1 cellular context compared by ENCODE assay signal in genomic region chr2:32960647-32961403, GRCh38.
TF ChIP-seq lines count a peak whose summit lies in the region.

No MANE protein-coding gene starts in this region.

TF ChIP-seq in K562, 482 proteins besides CTCF, POLR2A, EP300 and RAD21 (continued from another document and continues in another):
- TF ChIP-seq MLLT1 (IDR thresholded peaks at IDR 0.05) (peak in 1 of 2 experiments; percentile 19; a peak in 1 of 4 replicates), ZBTB34 (CRISPR knock-in tag; IDR thresholded peaks at IDR 0.05) (no peak), SMARCE1 (IDR thresholded peaks at IDR 0.05) (peak; percentile 94), CHAMP1 (IDR thresholded peaks at IDR 0.05) (peak; percentile 87), CTBP1 (IDR thresholded peaks at IDR 0.05; ENCODE audit: borderline replicate concordance) (peak; percentile 79; the same call in 1 of the 2 replicates), ZFP1 (CRISPR knock-in tag; IDR thresholded peaks at IDR 0.05) (no peak), L3MBTL2 (IDR thresholded peaks at IDR 0.05) (peak; percentile 50), ILK (tag; IDR thresholded peaks at IDR 0.05; ENCODE audit: borderline replicate concordance, low read depth) (no peak), SMAD3 (CRISPR knock-in tag; conservative IDR thresholded peaks at IDR 0.05) (no peak), ZNF77 (CRISPR knock-in tag; IDR thresholded peaks at IDR 0.05) (no peak), TBL1XR1 (IDR thresholded peaks at IDR 0.05; ENCODE audit: low read length in 2 of 2) (peak in 1 of 2 experiments; percentile 94; a peak in 3 of 4 replicates), NFE2L1 (tag; IDR thresholded peaks at IDR 0.05; ENCODE audit: borderline replicate concordance, low read depth) (no peak), TRIM25 (IDR thresholded peaks at IDR 0.05; ENCODE audit: borderline replicate concordance) (no peak), TRIM24 (IDR thresholded peaks at IDR 0.05) (peak; percentile 90 to 93), ZNF395 (CRISPR knock-in tag; IDR thresholded peaks at IDR 0.05) (peak; percentile 89; the same call in 1 of the 2 replicates), GATA2 (CRISPR knock-in tag; IDR thresholded peaks at IDR 0.05) (peak; percentile 91), FOXK2 (conservative IDR thresholded peaks at IDR 0.05 in 1 of 2, IDR thresholded peaks at IDR 0.05 in 1 of 2; ENCODE audit: low read depth in 2 of 2) (peak; percentile 84 to 88), ZBTB9 (CRISPR knock-in tag; IDR thresholded peaks at IDR 0.05) (0 out of 2 replicates have a peak, but pooled peaks have one; percentile 31), CREB1 (IDR thresholded peaks at IDR 0.05) (peak; percentile 72), CREB1 (CRISPR knock-in tag; IDR thresholded peaks at IDR 0.05) (no peak), ELF4 (CRISPR knock-in tag; IDR thresholded peaks at IDR 0.05) (peak; percentile 81; the same call in 1 of the 2 replicates), HMG20A (CRISPR knock-in tag; conservative IDR thresholded peaks at IDR 0.05) (no peak), BCL6 (CRISPR knock-in tag; IDR thresholded peaks at IDR 0.05) (no peak), ETV5 (CRISPR knock-in tag; IDR thresholded peaks at IDR 0.05; ENCODE audit: low read depth) (no peak), JUND (IDR thresholded peaks at IDR 0.05; ENCODE audit: borderline replicate concordance, low read depth, low read length) (peak; percentile 69), JUND (tag; IDR thresholded peaks at IDR 0.05; ENCODE audit: borderline replicate concordance, low read depth, low read length) (peak; percentile 48; the same call in 1 of the 3 replicates), CREB3 (tag; conservative IDR thresholded peaks at IDR 0.05; ENCODE audit: low read depth) (0 out of 2 replicates have a peak, but pooled peaks have one; percentile 17), ZFP36 (IDR thresholded peaks at IDR 0.05; ENCODE audit: low read depth, low read length, partially characterized antibody) (peak; percentile 4), PATZ1 (CRISPR knock-in tag; IDR thresholded peaks at IDR 0.05; ENCODE audit: borderline replicate concordance) (no peak), FOXK1 (CRISPR knock-in tag; IDR thresholded peaks at IDR 0.05; ENCODE audit: borderline replicate concordance) (no peak), CCNT2 (IDR thresholded peaks at IDR 0.05; ENCODE audit: borderline replicate concordance, extremely low read depth, insufficient read length, low read depth, low read length) (peak; percentile 85), HDAC3 (IDR thresholded peaks at IDR 0.05; ENCODE audit: borderline replicate concordance, partially characterized antibody) (peak; percentile 73), ZC3H4 (CRISPR knock-in tag; IDR thresholded peaks at IDR 0.05; ENCODE audit: borderline replicate concordance) (no peak), ZNF232 (CRISPR knock-in tag; IDR thresholded peaks at IDR 0.05) (no peak), CBFA2T3 (IDR thresholded peaks at IDR 0.05) (peak; percentile 99), C11orf30 (IDR thresholded peaks at IDR 0.05; ENCODE audit: low read depth) (no peak), TAL1 (IDR thresholded peaks at IDR 0.05) (peak; percentile 96), ZNF696 (CRISPR knock-in tag; conservative IDR thresholded peaks at IDR 0.05) (no peak), ZNF444 (CRISPR knock-in tag; IDR thresholded peaks at IDR 0.05) (no peak), MTF1 (CRISPR knock-in tag; IDR thresholded peaks at IDR 0.05; ENCODE audit: borderline replicate concordance) (no peak), MEIS2 (IDR thresholded peaks at IDR 0.05; ENCODE audit: partially characterized antibody) (peak; percentile 88), NCOA1 (IDR thresholded peaks at IDR 0.05; ENCODE audit: low read depth) (peak; percentile 82; the same call in 1 of the 2 replicates)
- TF ChIP-seq, protein P1, sequence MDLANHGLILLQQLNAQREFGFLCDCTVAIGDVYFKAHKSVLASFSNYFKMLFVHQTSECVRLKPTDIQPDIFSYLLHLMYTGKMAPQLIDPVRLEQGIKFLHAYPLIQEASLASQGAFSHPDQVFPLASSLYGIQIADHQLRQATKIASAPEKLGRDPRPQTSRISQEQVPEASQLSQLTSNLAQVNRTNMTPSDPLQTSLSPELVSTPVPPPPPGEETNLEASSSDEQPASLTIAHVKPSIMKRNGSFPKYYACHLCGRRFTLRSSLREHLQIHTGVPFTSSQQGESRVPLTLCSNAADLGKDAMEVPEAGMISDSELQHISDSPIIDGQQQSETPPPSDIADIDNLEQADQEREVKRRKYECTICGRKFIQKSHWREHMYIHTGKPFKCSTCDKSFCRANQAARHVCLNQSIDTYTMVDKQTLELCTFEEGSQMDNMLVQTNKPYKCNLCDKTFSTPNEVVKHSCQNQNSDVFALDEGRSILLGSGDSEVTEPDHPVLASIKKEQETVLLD (IDR thresholded peaks at IDR 0.05), result peak; percentile 75
- TF ChIP-seq, protein P2, sequence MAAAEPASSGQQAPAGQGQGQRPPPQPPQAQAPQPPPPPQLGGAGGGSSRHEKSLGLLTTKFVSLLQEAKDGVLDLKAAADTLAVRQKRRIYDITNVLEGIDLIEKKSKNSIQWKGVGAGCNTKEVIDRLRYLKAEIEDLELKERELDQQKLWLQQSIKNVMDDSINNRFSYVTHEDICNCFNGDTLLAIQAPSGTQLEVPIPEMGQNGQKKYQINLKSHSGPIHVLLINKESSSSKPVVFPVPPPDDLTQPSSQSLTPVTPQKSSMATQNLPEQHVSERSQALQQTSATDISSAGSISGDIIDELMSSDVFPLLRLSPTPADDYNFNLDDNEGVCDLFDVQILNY (CRISPR knock-in tag; IDR thresholded peaks at IDR 0.05), result no peak
- TF ChIP-seq, protein P3, sequence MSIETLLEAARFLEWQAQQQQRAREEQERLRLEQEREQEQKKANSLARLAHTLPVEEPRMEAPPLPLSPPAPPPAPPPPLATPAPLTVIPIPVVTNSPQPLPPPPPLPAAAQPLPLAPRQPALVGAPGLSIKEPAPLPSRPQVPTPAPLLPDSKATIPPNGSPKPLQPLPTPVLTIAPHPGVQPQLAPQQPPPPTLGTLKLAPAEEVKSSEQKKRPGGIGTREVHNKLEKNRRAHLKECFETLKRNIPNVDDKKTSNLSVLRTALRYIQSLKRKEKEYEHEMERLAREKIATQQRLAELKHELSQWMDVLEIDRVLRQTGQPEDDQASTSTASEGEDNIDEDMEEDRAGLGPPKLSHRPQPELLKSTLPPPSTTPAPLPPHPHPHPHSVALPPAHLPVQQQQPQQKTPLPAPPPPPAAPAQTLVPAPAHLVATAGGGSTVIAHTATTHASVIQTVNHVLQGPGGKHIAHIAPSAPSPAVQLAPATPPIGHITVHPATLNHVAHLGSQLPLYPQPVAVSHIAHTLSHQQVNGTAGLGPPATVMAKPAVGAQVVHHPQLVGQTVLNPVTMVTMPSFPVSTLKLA (conservative IDR thresholded peaks at IDR 0.05), result peak in 1 of 2 experiments; percentile 65; a peak in 3 of 4 replicates
